1 cellular context compared by ENCODE assay signal in the genomic region with DNA sequence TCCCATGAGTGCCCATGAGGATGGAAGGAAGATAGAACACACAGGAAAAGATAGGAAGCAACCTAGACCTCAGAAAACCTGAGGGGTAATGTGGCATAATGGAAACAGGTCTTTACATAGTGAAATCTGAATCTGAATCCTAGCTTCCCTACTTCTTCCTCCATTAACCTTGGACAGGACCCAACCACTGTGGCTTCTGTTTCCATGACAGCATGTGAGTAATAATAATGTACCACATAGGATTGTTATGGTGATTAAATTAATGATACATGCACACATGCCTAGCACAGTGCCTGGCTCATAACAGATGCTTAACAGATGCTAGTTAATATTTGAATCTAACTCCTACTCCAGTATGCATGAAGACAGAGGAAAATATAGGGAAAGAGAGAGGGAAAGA.
TF ChIP-seq lines count a peak whose summit lies in the region.

No MANE protein-coding gene starts in this region.

TF ChIP-seq in GM23338, 12 proteins besides CTCF, POLR2A, EP300 and RAD21 (continued from another document):
- TF ChIP-seq ZNF462 (CRISPR knock-in tag; IDR thresholded peaks at IDR 0.05) (no peak), NANOG (IDR thresholded peaks at IDR 0.05; ENCODE audit: borderline replicate concordance) (no peak), JUNB (IDR thresholded peaks at IDR 0.05; ENCODE audit: unreplicated experiment) (no peak), STAT1 (IDR thresholded peaks at IDR 0.05; ENCODE audit: unreplicated experiment) (no peak), ZNF114 (CRISPR knock-in tag; IDR thresholded peaks at IDR 0.05) (no peak)
- TF ChIP-seq, protein P1, sequence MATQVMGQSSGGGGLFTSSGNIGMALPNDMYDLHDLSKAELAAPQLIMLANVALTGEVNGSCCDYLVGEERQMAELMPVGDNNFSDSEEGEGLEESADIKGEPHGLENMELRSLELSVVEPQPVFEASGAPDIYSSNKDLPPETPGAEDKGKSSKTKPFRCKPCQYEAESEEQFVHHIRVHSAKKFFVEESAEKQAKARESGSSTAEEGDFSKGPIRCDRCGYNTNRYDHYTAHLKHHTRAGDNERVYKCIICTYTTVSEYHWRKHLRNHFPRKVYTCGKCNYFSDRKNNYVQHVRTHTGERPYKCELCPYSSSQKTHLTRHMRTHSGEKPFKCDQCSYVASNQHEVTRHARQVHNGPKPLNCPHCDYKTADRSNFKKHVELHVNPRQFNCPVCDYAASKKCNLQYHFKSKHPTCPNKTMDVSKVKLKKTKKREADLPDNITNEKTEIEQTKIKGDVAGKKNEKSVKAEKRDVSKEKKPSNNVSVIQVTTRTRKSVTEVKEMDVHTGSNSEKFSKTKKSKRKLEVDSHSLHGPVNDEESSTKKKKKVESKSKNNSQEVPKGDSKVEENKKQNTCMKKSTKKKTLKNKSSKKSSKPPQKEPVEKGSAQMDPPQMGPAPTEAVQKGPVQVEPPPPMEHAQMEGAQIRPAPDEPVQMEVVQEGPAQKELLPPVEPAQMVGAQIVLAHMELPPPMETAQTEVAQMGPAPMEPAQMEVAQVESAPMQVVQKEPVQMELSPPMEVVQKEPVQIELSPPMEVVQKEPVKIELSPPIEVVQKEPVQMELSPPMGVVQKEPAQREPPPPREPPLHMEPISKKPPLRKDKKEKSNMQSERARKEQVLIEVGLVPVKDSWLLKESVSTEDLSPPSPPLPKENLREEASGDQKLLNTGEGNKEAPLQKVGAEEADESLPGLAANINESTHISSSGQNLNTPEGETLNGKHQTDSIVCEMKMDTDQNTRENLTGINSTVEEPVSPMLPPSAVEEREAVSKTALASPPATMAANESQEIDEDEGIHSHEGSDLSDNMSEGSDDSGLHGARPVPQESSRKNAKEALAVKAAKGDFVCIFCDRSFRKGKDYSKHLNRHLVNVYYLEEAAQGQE (IDR thresholded peaks at IDR 0.05; ENCODE audit: unreplicated experiment): no peak
